ENCODE assay signal across 2 cellular contexts in the genomic region with DNA sequence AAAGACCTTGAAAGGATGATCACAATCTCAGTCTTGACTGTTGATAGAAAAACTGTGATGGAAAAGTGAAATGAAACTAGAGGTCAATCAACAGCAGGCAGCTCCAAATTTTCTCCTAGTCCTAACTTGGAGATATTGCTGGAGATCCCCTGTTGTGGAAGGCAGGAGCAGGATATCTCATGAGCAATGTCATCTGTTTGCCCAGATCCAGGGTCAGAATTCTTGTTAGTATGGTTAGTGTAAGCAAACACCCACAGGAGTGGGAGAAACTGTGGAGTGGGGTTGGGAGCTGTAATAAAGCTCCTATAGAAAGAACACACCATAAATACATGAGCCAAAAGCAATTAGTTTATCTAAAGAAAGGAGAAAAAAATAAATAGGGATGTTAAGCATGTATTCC.
TF ChIP-seq lines count a peak whose summit lies in the region.

No MANE protein-coding gene starts in this region.

TF ChIP-seq in GM23338, 12 proteins besides CTCF, POLR2A, EP300 and RAD21 (continued from another document):
- TF ChIP-seq, protein P1, sequence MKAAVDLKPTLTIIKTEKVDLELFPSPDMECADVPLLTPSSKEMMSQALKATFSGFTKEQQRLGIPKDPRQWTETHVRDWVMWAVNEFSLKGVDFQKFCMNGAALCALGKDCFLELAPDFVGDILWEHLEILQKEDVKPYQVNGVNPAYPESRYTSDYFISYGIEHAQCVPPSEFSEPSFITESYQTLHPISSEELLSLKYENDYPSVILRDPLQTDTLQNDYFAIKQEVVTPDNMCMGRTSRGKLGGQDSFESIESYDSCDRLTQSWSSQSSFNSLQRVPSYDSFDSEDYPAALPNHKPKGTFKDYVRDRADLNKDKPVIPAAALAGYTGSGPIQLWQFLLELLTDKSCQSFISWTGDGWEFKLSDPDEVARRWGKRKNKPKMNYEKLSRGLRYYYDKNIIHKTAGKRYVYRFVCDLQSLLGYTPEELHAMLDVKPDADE (IDR thresholded peaks at IDR 0.05), result no peak
- no peak for TF ChIP-seq POLR2AphosphoS5 (IDR thresholded peaks at IDR 0.05; ENCODE audit: low read depth)
- no peak for TF ChIP-seq EZH2phosphoT487 (IDR thresholded peaks at IDR 0.05; ENCODE audit: unreplicated experiment)
- no peak for TF ChIP-seq STAT1 (IDR thresholded peaks at IDR 0.05; ENCODE audit: unreplicated experiment)
- TF ChIP-seq ZNF331 (CRISPR knock-in tag; IDR thresholded peaks at IDR 0.05; ENCODE audit: low read depth), result no peak
- no peak for TF ChIP-seq ZNF114 (CRISPR knock-in tag; IDR thresholded peaks at IDR 0.05)
- no peak for TF ChIP-seq EZH2 (IDR thresholded peaks at IDR 0.05; ENCODE audit: low read depth, unreplicated experiment)
- TF ChIP-seq, protein P2, sequence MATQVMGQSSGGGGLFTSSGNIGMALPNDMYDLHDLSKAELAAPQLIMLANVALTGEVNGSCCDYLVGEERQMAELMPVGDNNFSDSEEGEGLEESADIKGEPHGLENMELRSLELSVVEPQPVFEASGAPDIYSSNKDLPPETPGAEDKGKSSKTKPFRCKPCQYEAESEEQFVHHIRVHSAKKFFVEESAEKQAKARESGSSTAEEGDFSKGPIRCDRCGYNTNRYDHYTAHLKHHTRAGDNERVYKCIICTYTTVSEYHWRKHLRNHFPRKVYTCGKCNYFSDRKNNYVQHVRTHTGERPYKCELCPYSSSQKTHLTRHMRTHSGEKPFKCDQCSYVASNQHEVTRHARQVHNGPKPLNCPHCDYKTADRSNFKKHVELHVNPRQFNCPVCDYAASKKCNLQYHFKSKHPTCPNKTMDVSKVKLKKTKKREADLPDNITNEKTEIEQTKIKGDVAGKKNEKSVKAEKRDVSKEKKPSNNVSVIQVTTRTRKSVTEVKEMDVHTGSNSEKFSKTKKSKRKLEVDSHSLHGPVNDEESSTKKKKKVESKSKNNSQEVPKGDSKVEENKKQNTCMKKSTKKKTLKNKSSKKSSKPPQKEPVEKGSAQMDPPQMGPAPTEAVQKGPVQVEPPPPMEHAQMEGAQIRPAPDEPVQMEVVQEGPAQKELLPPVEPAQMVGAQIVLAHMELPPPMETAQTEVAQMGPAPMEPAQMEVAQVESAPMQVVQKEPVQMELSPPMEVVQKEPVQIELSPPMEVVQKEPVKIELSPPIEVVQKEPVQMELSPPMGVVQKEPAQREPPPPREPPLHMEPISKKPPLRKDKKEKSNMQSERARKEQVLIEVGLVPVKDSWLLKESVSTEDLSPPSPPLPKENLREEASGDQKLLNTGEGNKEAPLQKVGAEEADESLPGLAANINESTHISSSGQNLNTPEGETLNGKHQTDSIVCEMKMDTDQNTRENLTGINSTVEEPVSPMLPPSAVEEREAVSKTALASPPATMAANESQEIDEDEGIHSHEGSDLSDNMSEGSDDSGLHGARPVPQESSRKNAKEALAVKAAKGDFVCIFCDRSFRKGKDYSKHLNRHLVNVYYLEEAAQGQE (IDR thresholded peaks at IDR 0.05; ENCODE audit: unreplicated experiment), result no peak
- TF ChIP-seq CREB1 (CRISPR knock-in tag; IDR thresholded peaks at IDR 0.05; ENCODE audit: low read depth), result no peak

TF ChIP-seq in HepG2, 621 proteins besides CTCF, POLR2A, EP300 and RAD21 (continued from another document):
- TF ChIP-seq, protein P3, sequence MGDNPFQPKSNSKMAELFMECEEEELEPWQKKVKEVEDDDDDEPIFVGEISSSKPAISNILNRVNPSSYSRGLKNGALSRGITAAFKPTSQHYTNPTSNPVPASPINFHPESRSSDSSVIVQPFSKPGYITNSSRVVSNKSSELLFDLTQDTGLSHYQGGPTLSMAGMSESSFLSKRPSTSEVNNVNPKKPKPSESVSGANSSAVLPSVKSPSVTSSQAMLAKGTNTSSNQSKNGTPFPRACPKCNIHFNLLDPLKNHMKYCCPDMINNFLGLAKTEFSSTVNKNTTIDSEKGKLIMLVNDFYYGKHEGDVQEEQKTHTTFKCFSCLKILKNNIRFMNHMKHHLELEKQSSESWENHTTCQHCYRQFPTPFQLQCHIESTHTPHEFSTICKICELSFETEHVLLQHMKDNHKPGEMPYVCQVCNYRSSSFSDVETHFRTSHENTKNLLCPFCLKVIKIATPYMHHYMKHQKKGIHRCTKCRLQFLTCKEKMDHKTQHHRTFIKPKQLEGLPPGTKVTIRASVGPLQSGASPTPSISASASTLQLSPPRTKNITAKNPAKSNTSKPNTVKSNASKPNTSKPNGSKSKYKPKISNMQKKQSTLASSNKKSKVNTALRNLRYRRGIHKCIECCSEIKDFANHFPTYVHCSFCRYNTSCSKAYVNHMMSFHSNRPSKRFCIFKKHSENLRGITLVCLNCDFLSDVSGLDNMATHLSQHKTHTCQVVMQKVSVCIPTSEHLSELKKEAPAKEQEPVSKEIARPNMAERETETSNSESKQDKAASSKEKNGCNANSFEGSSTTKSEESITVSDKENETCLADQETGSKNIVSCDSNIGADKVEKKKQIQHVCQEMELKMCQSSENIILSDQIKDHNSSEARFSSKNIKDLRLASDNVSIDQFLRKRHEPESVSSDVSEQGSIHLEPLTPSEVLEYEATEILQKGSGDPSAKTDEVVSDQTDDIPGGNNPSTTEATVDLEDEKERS (CRISPR knock-in tag; IDR thresholded peaks at IDR 0.05), result peak; percentile 45; the same call in 1 of the 2 replicates
- TF ChIP-seq RAD51 (IDR thresholded peaks at IDR 0.05; ENCODE audit: borderline replicate concordance) (no peak), ZNF644 (CRISPR knock-in tag; IDR thresholded peaks at IDR 0.05; ENCODE audit: low read depth) (peak; percentile 37; the same call in 1 of the 2 replicates), STAG1 (CRISPR knock-in tag; IDR thresholded peaks at IDR 0.05) (0 out of 2 replicates have a peak, but pooled peaks have one; percentile 6), ZNF331 (CRISPR knock-in tag; IDR thresholded peaks at IDR 0.05) (peak; percentile 37; the same call in 1 of the 2 replicates), ZNF180 (CRISPR knock-in tag; IDR thresholded peaks at IDR 0.05; ENCODE audit: borderline replicate concordance, low read depth) (no peak), GABPA (IDR thresholded peaks at IDR 0.05; ENCODE audit: low read depth, low read length) (no peak), GABPA (CRISPR knock-in tag; IDR thresholded peaks at IDR 0.05; ENCODE audit: low read depth) (no peak), ZNF75D (CRISPR knock-in tag; IDR thresholded peaks at IDR 0.05; ENCODE audit: borderline replicate concordance) (no peak), ZNF782 (CRISPR knock-in tag; IDR thresholded peaks at IDR 0.05; ENCODE audit: borderline replicate concordance) (no peak), MIER3 (CRISPR knock-in tag; IDR thresholded peaks at IDR 0.05; ENCODE audit: borderline replicate concordance) (peak; percentile 3; the same call in 1 of the 2 replicates), ARNT (IDR thresholded peaks at IDR 0.05) (no peak), HNF4G (IDR thresholded peaks at IDR 0.05; ENCODE audit: borderline replicate concordance, low read depth, low read length) (no peak), HNF4G (CRISPR knock-in tag; IDR thresholded peaks at IDR 0.05; ENCODE audit: borderline replicate concordance, low read depth) (no peak), POGZ (CRISPR knock-in tag; IDR thresholded peaks at IDR 0.05) (peak; percentile 37; the same call in 1 of the 2 replicates), SNAPC2 (CRISPR knock-in tag; IDR thresholded peaks at IDR 0.05) (0 out of 2 replicates have a peak, but pooled peaks have one; percentile 20), CCAR2 (optimal IDR thresholded peaks at IDR 0.05; ENCODE audit: low read depth, low read length) (no peak), THAP11 (CRISPR knock-in tag; IDR thresholded peaks at IDR 0.05) (0 out of 2 replicates have a peak, but pooled peaks have one; percentile 6), ZNF335 (CRISPR knock-in tag; IDR thresholded peaks at IDR 0.05) (0 out of 2 replicates have a peak, but pooled peaks have one; percentile 5), ZNF317 (CRISPR knock-in tag; IDR thresholded peaks at IDR 0.05) (peak; percentile 47; the same call in 1 of the 2 replicates), U2AF2 (IDR thresholded peaks at IDR 0.05; ENCODE audit: low read depth, low read length) (no peak), EEA1 (CRISPR knock-in tag; IDR thresholded peaks at IDR 0.05; ENCODE audit: borderline replicate concordance) (no peak), NCOR1 (IDR thresholded peaks at IDR 0.05; ENCODE audit: borderline replicate concordance, low read length) (no peak), ZNF367 (CRISPR knock-in tag; IDR thresholded peaks at IDR 0.05; ENCODE audit: borderline replicate concordance) (no peak)
- TF ChIP-seq, protein P4, sequence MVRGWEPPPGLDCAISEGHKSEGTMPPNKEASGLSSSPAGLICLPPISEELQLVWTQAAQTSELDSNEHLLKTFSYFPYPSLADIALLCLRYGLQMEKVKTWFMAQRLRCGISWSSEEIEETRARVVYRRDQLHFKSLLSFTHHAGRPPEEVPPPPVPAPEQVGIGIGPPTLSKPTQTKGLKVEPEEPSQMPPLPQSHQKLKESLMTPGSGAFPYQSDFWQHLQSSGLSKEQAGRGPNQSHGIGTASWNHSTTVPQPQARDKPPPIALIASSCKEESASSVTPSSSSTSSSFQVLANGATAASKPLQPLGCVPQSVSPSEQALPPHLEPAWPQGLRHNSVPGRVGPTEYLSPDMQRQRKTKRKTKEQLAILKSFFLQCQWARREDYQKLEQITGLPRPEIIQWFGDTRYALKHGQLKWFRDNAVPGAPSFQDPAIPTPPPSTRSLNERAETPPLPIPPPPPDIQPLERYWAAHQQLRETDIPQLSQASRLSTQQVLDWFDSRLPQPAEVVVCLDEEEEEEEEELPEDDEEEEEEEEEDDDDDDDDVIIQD (CRISPR knock-in tag; IDR thresholded peaks at IDR 0.05; ENCODE audit: low read depth), result peak; percentile 33; the same call in 1 of the 2 replicates
- TF ChIP-seq, protein P5, sequence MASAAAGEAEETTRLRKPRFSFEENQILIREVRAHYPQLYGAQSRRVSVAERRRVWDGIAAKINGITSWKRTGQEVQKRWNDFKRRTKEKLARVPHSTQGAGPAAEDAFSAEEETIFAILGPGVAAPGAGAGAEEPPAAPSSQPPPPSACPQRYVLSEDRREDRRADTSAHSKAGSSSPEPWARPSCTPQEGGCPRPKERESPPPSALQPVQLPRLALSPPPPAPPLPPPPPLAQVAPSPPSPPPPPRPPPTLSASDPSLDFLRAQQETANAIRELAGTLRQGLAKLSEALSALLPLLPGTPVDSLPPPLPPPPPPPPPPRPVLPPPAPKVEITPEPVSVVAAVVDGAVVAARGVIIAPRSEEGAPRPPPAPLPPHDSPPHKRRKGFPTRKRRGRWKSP (CRISPR knock-in tag; IDR thresholded peaks at IDR 0.05), result no peak
- TF ChIP-seq, protein P6, sequence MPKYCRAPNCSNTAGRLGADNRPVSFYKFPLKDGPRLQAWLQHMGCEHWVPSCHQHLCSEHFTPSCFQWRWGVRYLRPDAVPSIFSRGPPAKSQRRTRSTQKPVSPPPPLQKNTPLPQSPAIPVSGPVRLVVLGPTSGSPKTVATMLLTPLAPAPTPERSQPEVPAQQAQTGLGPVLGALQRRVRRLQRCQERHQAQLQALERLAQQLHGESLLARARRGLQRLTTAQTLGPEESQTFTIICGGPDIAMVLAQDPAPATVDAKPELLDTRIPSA (CRISPR knock-in tag; IDR thresholded peaks at IDR 0.05; ENCODE audit: borderline replicate concordance), result no peak
- TF ChIP-seq, protein P7, sequence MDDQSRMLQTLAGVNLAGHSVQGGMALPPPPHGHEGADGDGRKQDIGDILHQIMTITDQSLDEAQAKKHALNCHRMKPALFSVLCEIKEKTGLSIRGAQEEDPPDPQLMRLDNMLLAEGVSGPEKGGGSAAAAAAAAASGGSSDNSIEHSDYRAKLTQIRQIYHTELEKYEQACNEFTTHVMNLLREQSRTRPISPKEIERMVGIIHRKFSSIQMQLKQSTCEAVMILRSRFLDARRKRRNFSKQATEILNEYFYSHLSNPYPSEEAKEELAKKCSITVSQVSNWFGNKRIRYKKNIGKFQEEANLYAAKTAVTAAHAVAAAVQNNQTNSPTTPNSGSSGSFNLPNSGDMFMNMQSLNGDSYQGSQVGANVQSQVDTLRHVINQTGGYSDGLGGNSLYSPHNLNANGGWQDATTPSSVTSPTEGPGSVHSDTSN (CRISPR knock-in tag; IDR thresholded peaks at IDR 0.05; ENCODE audit: borderline replicate concordance), result no peak
